In genomic region chr2:6454286-6454990, GRCh38 we compare ENCODE assay signal across 21 cellular contexts.
A peak's percentile ranks its signal among the peaks of the same experiment; 100 is the strongest.
DNase-seq lines count a peak whose midpoint lies in the region; ATAC-seq, FAIRE-seq and TF ChIP-seq lines count a peak whose summit lies in the region.
"Had no signal": no experiment of that assay in that cellular context is flagged by ENCODE, and none has a peak within 500 bp of the region (broad histone marks: within the 10 kb centered on the region; RNA-seq: fewer than 3 reads in every experiment).

No MANE protein-coding gene starts in this region.

- DNase-seq in SK-N-SH (no peak), astrocyte (ENCODE audit: low read depth) (peak; percentile 3), upper lobe of right lung (no peak), vagina (ENCODE audit: extremely low spot score in 2 of 2) (no peak), NCI-H1694 (lab: John Stamatoyannopoulos, UW) (no peak)
- DNase-seq: Caco-2, KBM-7, NCI-H1092, NCI-H1436, NCI-H1930, NCI-H226, NCI-H510A treated with DMSO at 0.1 percent for 48 hours, NCI-H748 treated with DMSO at 0.1 percent for 48 hours, Peyer's patch had no signal

- H2AFZ ChIP-seq in SK-N-SH (ENCODE audit: low read depth) (no peak overlapping the region), astrocyte (ENCODE audit: low read depth, low read length) (no peak overlapping the region)

- TF ChIP-seq EP300 in SK-N-SH (IDR thresholded peaks at IDR 0.05; ENCODE audit: borderline replicate concordance in 1 of 2, low read depth in 1 of 2, low read length in 1 of 2): no peak

- H4K20me1 ChIP-seq in SK-N-SH (ENCODE audit: insufficient read depth): no peaks in the 10 kb centered on the region
- no peaks in the 10 kb centered on the region for H4K20me1 ChIP-seq in astrocyte (ENCODE audit: insufficient read depth, low read length)

- intact Hi-C loops in upper lobe of right lung (cut with DNase I) (no loop called here), vagina (cut with DNase I) (no loop called here)

- FAIRE-seq in astrocyte (lab: Jason Lieb, UNC): no peak
- FAIRE-seq: A204.1, G401.6, H54 had no signal

- TF ChIP-seq CTCF in SK-N-SH (IDR thresholded peaks at IDR 0.05) (no peak), astrocyte (IDR thresholded peaks at IDR 0.05; ENCODE audit: insufficient read depth, low read depth, low read length) (no peak), upper lobe of right lung (IDR thresholded peaks at IDR 0.05) (no peak), vagina (IDR thresholded peaks at IDR 0.05) (no peak)

- no peak overlapping the region for H3K4me3 Mint-ChIP-seq in astrocyte (ENCODE audit: unreplicated experiment)
- H3K4me3 Mint-ChIP-seq: B cell, CD14-positive monocyte had no signal

- no peak for TF ChIP-seq RAD21 in SK-N-SH (IDR thresholded peaks at IDR 0.05; ENCODE audit: low read length)

- POLR2A ChIA-PET in SK-N-SH (lab: Yijun Ruan, JAX): no interaction called here

- H3K9ac ChIP-seq in SK-N-SH (no peak overlapping the region), astrocyte (ENCODE audit: low read length) (no peak overlapping the region)

- no peak for ATAC-seq in SK-N-SH treated with all-trans-retinoic acid at 6 μM for 48 hours
- peak; percentile 55 for ATAC-seq in HG02884 (IDR thresholded peaks at IDR 0.05; ENCODE audit: unreplicated experiment)
- ATAC-seq in upper lobe of right lung: no peak

- no peaks in the 10 kb centered on the region for H3K79me2 ChIP-seq in SK-N-SH (ENCODE audit: insufficient read depth)
- H3K79me2 ChIP-seq in astrocyte (ENCODE audit: insufficient read depth, low read length): no peaks in the 10 kb centered on the region

- H3K36me3 ChIP-seq in SK-N-SH (replicated peaks in 1 of 2; ENCODE audit: control insufficient read depth in 1 of 2, insufficient read depth in 2 of 2, low read length in 1 of 2) (no peaks in the 10 kb centered on the region), astrocyte (ENCODE audit: insufficient read depth, low read length) (no peaks in the 10 kb centered on the region), upper lobe of right lung (no peaks in the 10 kb centered on the region), vagina (no peaks in the 10 kb centered on the region)
- H3K36me3 ChIP-seq: Peyer's patch had no signal

- H3K27ac ChIP-seq in SK-N-SH (ENCODE audit: low read depth in 2 of 2, low read length in 1 of 2) (no peak overlapping the region), astrocyte (ENCODE audit: low read depth, low read length) (no peak overlapping the region), upper lobe of right lung (no peak overlapping the region), vagina (no peak overlapping the region)
- H3K27ac ChIP-seq: Peyer's patch had no signal

- no peaks in the 10 kb centered on the region for H3K4me1 Mint-ChIP-seq in astrocyte (ENCODE audit: low read depth, unreplicated experiment)
- H3K4me1 Mint-ChIP-seq: B cell, CD14-positive monocyte had no signal

- 27% methylated on average over 1 of the region's 1 CpG for WGBS in SK-N-SH (ENCODE audit: low lambda C conversion rate)

- no peaks in the 10 kb centered on the region for H3K4me1 ChIP-seq in SK-N-SH (ENCODE audit: control insufficient read depth in 1 of 2, insufficient read depth in 2 of 2, low read depth in 1 of 2, low read length in 1 of 2)
- H3K4me1 ChIP-seq in astrocyte (ENCODE audit: insufficient read depth, low read length): no peaks in the 10 kb centered on the region
- H3K4me1 ChIP-seq in upper lobe of right lung: no peaks in the 10 kb centered on the region
- no peaks in the 10 kb centered on the region for H3K4me1 ChIP-seq in vagina
- H3K4me1 ChIP-seq: Caco-2, Peyer's patch had no signal

- no peaks in the 10 kb centered on the region for H3F3A ChIP-seq in SK-N-SH (replicated peaks; ENCODE audit: insufficient read depth)

- no peaks in the 10 kb centered on the region for H3K27me3 ChIP-seq in SK-N-SH (ENCODE audit: insufficient read depth)
- no peaks in the 10 kb centered on the region for H3K27me3 ChIP-seq in astrocyte (ENCODE audit: insufficient read depth, low read length)
- H3K27me3 ChIP-seq in upper lobe of right lung: no peaks in the 10 kb centered on the region
- no peaks in the 10 kb centered on the region for H3K27me3 ChIP-seq in vagina
- H3K27me3 ChIP-seq: Peyer's patch had no signal

- no peak for TF ChIP-seq POLR2A in vagina (IDR thresholded peaks at IDR 0.05)

- CTCF ChIA-PET in SK-N-SH (lab: Yijun Ruan, JAX): no interaction called here

- H3K4me2 ChIP-seq in SK-N-SH (no peak overlapping the region), astrocyte (ENCODE audit: low read length) (no peak overlapping the region)

- H3K27ac Mint-ChIP-seq in astrocyte (ENCODE audit: unreplicated experiment): no peak overlapping the region
- H3K27ac Mint-ChIP-seq: B cell, CD14-positive monocyte had no signal

- no peaks in the 10 kb centered on the region for H3K9me2 ChIP-seq in SK-N-SH

- H3K4me3 ChIP-seq in SK-N-SH (ENCODE audit: low read depth in 2 of 2, low read length in 1 of 2): no peak overlapping the region
- no peak overlapping the region for H3K4me3 ChIP-seq in astrocyte (ENCODE audit: insufficient read depth, low read depth, low read length)
- H3K4me3 ChIP-seq in upper lobe of right lung: no peak overlapping the region
- H3K4me3 ChIP-seq in vagina: no peak overlapping the region
- H3K4me3 ChIP-seq: Peyer's patch had no signal

- H3K36me3 Mint-ChIP-seq in astrocyte (ENCODE audit: low read depth, unreplicated experiment): peaks cover 5% of the 10 kb centered on the region
- H3K36me3 Mint-ChIP-seq: CD14-positive monocyte had no signal

- H3K9me3 ChIP-seq in SK-N-SH: no peaks in the 10 kb centered on the region
- H3K9me3 ChIP-seq in astrocyte (ENCODE audit: insufficient read depth, low read depth, low read length): peaks cover 5% of the 10 kb centered on the region
- H3K9me3 ChIP-seq in upper lobe of right lung: no peaks in the 10 kb centered on the region
- no peaks in the 10 kb centered on the region for H3K9me3 ChIP-seq in vagina
- H3K9me3 ChIP-seq: Caco-2, Peyer's patch had no signal

- no peaks in the 10 kb centered on the region for H3K27me3 Mint-ChIP-seq in astrocyte (ENCODE audit: low read depth, unreplicated experiment)
- H3K27me3 Mint-ChIP-seq: B cell had no signal

- H3K9me3 Mint-ChIP-seq in astrocyte (ENCODE audit: unreplicated experiment): peaks cover 20% of the 10 kb centered on the region

TF ChIP-seq in SK-N-SH treated with all-trans-retinoic acid at 6 μM for 48 hours, 23 proteins besides CTCF, POLR2A, EP300 and RAD21:
- TF ChIP-seq CSRNP3 (CRISPR knock-in tag; IDR thresholded peaks at IDR 0.05) (no peak), ISL1 (CRISPR knock-in tag; IDR thresholded peaks at IDR 0.05) (0 out of 2 replicates have a peak, but pooled peaks have one; percentile 15)

TF ChIP-seq in SK-N-SH, 30 proteins besides CTCF, POLR2A, EP300 and RAD21 (continues in another document):
- no peak for TF ChIP-seq IRF3 (IDR thresholded peaks at IDR 0.05; ENCODE audit: low read depth, low read length)
- no peak for TF ChIP-seq CHD2 (IDR thresholded peaks at IDR 0.05; ENCODE audit: low read length, partially characterized antibody)
- TF ChIP-seq YY1 (IDR thresholded peaks at IDR 0.05; ENCODE audit: low read depth): no peak
- no peak for TF ChIP-seq MAX (IDR thresholded peaks at IDR 0.05; ENCODE audit: low read depth)
- TF ChIP-seq USF1 (IDR thresholded peaks at IDR 0.05; ENCODE audit: borderline replicate concordance, low read depth): no peak
- TF ChIP-seq REST (IDR thresholded peaks at IDR 0.05; ENCODE audit: low read depth, low read length): no peak
